In genomic region chr9:35696520-35697215, GRCh38 we compare ENCODE assay signal across 8 cellular contexts. TPM values are rescaled to one million over a fixed set of nuclear protein-coding genes. Genes with fewer than 3 reads are reported as not detected.
DNase-seq lines count a peak whose midpoint lies in the region; ATAC-seq, FAIRE-seq and TF ChIP-seq lines count a peak whose summit lies in the region.

No MANE protein-coding gene starts in this region.

- peak in 4 of 5 donors; percentile 42 to 61 (median 52) for DNase-seq in CD4-positive, alpha-beta memory T cell
- DNase-seq in HUDEP-2 (lab: John Stamatoyannopoulos, UW; ENCODE audit: unreplicated experiment in 76 of 76) (peak in 53 of 76 experiments; percentile 3 to 62 (median 27)), SW480 (ENCODE audit: low spot score) (peak; percentile 65), astrocyte (ENCODE audit: low read depth) (no peak), iPS-NIHi7 (ENCODE audit: extremely low spot score) (peak; percentile 85)
- DNase-seq in stimulated activated CD4-positive, alpha-beta T cell treated with anti-CD3 and anti-CD28 coated beads, Interleukin-15, amount 100 ng/mL, for 1 hour (ENCODE audit: low read depth in 1 of 2, low spot score in 1 of 2) = peak; percentile 28 to 33

- no peaks in the 10 kb centered on the region for H3K9me3 Mint-ChIP-seq in CD4-positive, alpha-beta memory T cell
- no peaks in the 10 kb centered on the region for H3K9me3 Mint-ChIP-seq in astrocyte (ENCODE audit: unreplicated experiment)

- H3K4me1 ChIP-seq in CD4-positive, alpha-beta memory T cell (ENCODE audit: insufficient read depth, low read length) = peaks cover 9% of the 10 kb centered on the region
- peaks cover 14% of the 10 kb centered on the region for H3K4me1 ChIP-seq in astrocyte (ENCODE audit: insufficient read depth, low read length)

- no peak overlapping the region for H3K27ac ChIP-seq in CD4-positive, alpha-beta memory T cell (ENCODE audit: low read depth, low read length)
- H3K27ac ChIP-seq in astrocyte (ENCODE audit: low read depth, low read length) = no peak overlapping the region

- peaks cover 49% of the 10 kb centered on the region for H3K36me3 ChIP-seq in CD4-positive, alpha-beta memory T cell (ENCODE audit: insufficient read depth, low read length)
- H3K36me3 ChIP-seq in astrocyte (ENCODE audit: insufficient read depth, low read length) = peaks cover 59% of the 10 kb centered on the region

- peaks cover 7 to 15% (median 12%) of the 10 kb centered on the region in 4 donors for H3K4me1 Mint-ChIP-seq in CD4-positive, alpha-beta memory T cell
- peaks cover 2% of the 10 kb centered on the region for H3K4me1 Mint-ChIP-seq in astrocyte (ENCODE audit: low read depth, unreplicated experiment)

- H3K4me3 ChIP-seq in CD4-positive, alpha-beta memory T cell (ENCODE audit: low read length in 2 of 2) = no peak overlapping the region
- no peak overlapping the region for H3K4me3 ChIP-seq in astrocyte (ENCODE audit: insufficient read depth, low read depth, low read length)

- ATAC-seq in GM18909 (IDR thresholded peaks at IDR 0.05; ENCODE audit: poor library complexity, unreplicated experiment) = peak; percentile 76
- no peak for ATAC-seq in HG03457 (IDR thresholded peaks at IDR 0.05; ENCODE audit: unreplicated experiment)

- no peaks in the 10 kb centered on the region for H3K9me3 ChIP-seq in CD4-positive, alpha-beta memory T cell (ENCODE audit: control insufficient read depth in 1 of 2, low read length in 2 of 2)
- no peaks in the 10 kb centered on the region for H3K9me3 ChIP-seq in astrocyte (ENCODE audit: insufficient read depth, low read depth, low read length)

- peak overlapping the region; percentile 35 to 89 (median 79) for H3K27ac Mint-ChIP-seq in CD4-positive, alpha-beta memory T cell
- H3K27ac Mint-ChIP-seq in astrocyte (ENCODE audit: unreplicated experiment) = peak overlapping the region; percentile 75

- no peak overlapping the region for H3K9ac ChIP-seq in astrocyte (ENCODE audit: low read length)

- POLR2A ChIA-PET in CD4-positive, alpha-beta memory T cell (lab: Charles Lee; ENCODE audit: partially characterized antibody) = interaction anchor here (0.8 to 12.0 kb wide), 14 partner anchors 9 to 210 kb away, joined by 3 to 160 read pairs (median 5); partner anchors contain the start of genes ARHGEF39, CCDC107, CD72 and CREB3

- H3K27me3 ChIP-seq in CD4-positive, alpha-beta memory T cell (ENCODE audit: insufficient read depth, low read length) = no peaks in the 10 kb centered on the region
- H3K27me3 ChIP-seq in astrocyte (ENCODE audit: insufficient read depth, low read length) = no peaks in the 10 kb centered on the region

- peaks cover 59% of the 10 kb centered on the region for H4K20me1 ChIP-seq in astrocyte (ENCODE audit: insufficient read depth, low read length)

- no peak overlapping the region for H3K4me2 ChIP-seq in astrocyte (ENCODE audit: low read length)

- TF ChIP-seq CTCF in astrocyte (IDR thresholded peaks at IDR 0.05; ENCODE audit: insufficient read depth, low read depth, low read length) = peak; percentile 88

- intact Hi-C loops in CD4-positive, alpha-beta memory T cell (cut with micrococcal nuclease) = loop anchor here (1.0 to 2.0 kb wide), 5 partner anchors 32 to 92 kb away; partner anchors contain the start of genes CCDC107 and RMRP

- H3K27me3 Mint-ChIP-seq in CD4-positive, alpha-beta memory T cell = no peaks in the 10 kb centered on the region
- H3K27me3 Mint-ChIP-seq in astrocyte (ENCODE audit: low read depth, unreplicated experiment) = no peaks in the 10 kb centered on the region

- no peak overlapping the region for H2AFZ ChIP-seq in astrocyte (ENCODE audit: low read depth, low read length)

- H3K4me3 Mint-ChIP-seq in CD4-positive, alpha-beta memory T cell = no peak overlapping the region
- peak overlapping the region; percentile 40 for H3K4me3 Mint-ChIP-seq in astrocyte (ENCODE audit: unreplicated experiment)

- CTCF ChIA-PET in CD4-positive, alpha-beta memory T cell (lab: Charles Lee; ENCODE audit: partially characterized antibody) = interaction anchor here (0.5 to 16.3 kb wide), 42 partner anchors 9 to 216 kb away, joined by 3 to 339 read pairs (median 8); partner anchors contain the start of genes ARHGEF39, CA9, CCDC107 and CREB3

- peaks cover 0 to 19% of the 10 kb centered on the region in 2 donors for H3K36me3 Mint-ChIP-seq in CD4-positive, alpha-beta memory T cell
- peaks cover 21% of the 10 kb centered on the region for H3K36me3 Mint-ChIP-seq in astrocyte (ENCODE audit: low read depth, unreplicated experiment)

- peaks cover 18% of the 10 kb centered on the region for H3K79me2 ChIP-seq in astrocyte (ENCODE audit: insufficient read depth, low read length)

- no peak for FAIRE-seq in astrocyte (lab: Jason Lieb, UNC)

RNA-seq across cellular contexts. Expression of gene TPM2, which starts 6.9 kb away (rescaled TPM):
- 10 to 100 TPM; 72.6 to 79.6 TPM for total RNA-seq in CD4-positive, alpha-beta memory T cell
- polyA plus RNA-seq in CD4-positive, alpha-beta memory T cell = under 1 TPM in 1 of 2 donors, not detected in 1; 0.79 TPM
- 1,947 and 2,001 TPM in 2 replicates for total RNA-seq in astrocyte

RNA-seq across cellular contexts. Expression of gene CA9, which starts 22.9 kb away (rescaled TPM):
- total RNA-seq in CD4-positive, alpha-beta memory T cell = not detected
- not detected for polyA plus RNA-seq in CD4-positive, alpha-beta memory T cell
- not detected in 2 replicates for total RNA-seq in astrocyte

RNA-seq across cellular contexts. Expression of gene ARHGEF39, which starts 31.7 kb away (rescaled TPM):
- not detected for total RNA-seq in CD4-positive, alpha-beta memory T cell
- 1 to 10 TPM; 1.0 to 1.1 TPM for polyA plus RNA-seq in CD4-positive, alpha-beta memory T cell
- total RNA-seq in astrocyte = 0.53 and 1.0 TPM in 2 replicates

RNA-seq across cellular contexts. Expression of gene TLN1, which starts 35.3 kb away (rescaled TPM):
- total RNA-seq in CD4-positive, alpha-beta memory T cell = 100 to 1,000 TPM; 294 to 316 TPM
- 100 to 1,000 TPM in 1 of 2 donors, 10 to 100 TPM in 1; 13.7 to 137 TPM for polyA plus RNA-seq in CD4-positive, alpha-beta memory T cell
- total RNA-seq in astrocyte = 518 and 525 TPM in 2 replicates

RNA-seq across cellular contexts. Expression of gene CREB3, which starts 35.8 kb away (rescaled TPM):
- total RNA-seq in CD4-positive, alpha-beta memory T cell = 10 to 100 TPM; 24.8 to 25.6 TPM
- 10 to 100 TPM; 45.0 to 59.7 TPM for polyA plus RNA-seq in CD4-positive, alpha-beta memory T cell
- 80.3 and 84.1 TPM in 2 replicates for total RNA-seq in astrocyte

Comparison
In these comparisons a context has a peak if more than half of its experiments do, and no peak if none do; other contexts are left out.
1. RNA of gene TPM2, which starts 6.9 kb away (total RNA-seq): 1,947 to 2,001 TPM in astrocyte; 72.6 to 79.6 TPM in CD4-positive, alpha-beta memory T cell; every median in the first group is over 10 times any median in the second.